In genomic region chr3:138923531-138923994, GRCh38 we compare ENCODE assay signal across 8 cellular contexts. TPM values are rescaled to one million over a fixed set of nuclear protein-coding genes. Genes with fewer than 3 reads are reported as not detected.
DNase-seq lines count a peak whose midpoint lies in the region; ATAC-seq and TF ChIP-seq lines count a peak whose summit lies in the region.

No MANE protein-coding gene starts in this region.

- H3F3A ChIP-seq in SU-DHL-6 (ENCODE audit: insufficient read depth), result no peaks in the 10 kb centered on the region

- 26 to 29% methylated on average over 6 of the region's 6 CpGs for WGBS in heart right ventricle, 2 donors

- DNase-seq in GM12864 (ENCODE audit: low read depth) (peak; percentile 66), NCI-H1105 (lab: John Stamatoyannopoulos, UW) (peak; percentile 82), heart right ventricle (peak; percentile 71 to 81), retinal pigment epithelial cell (ENCODE audit: low read depth) (peak; percentile 44), HPDE6-E6E7 (ENCODE audit: extremely low spot score) (no peak)
- DNase-seq in activated naive CD8-positive, alpha-beta T cell treated with anti-CD3 and anti-CD28 coated beads for 36 hours, result peak; percentile 77

- no peaks in the 10 kb centered on the region for H4K20me1 ChIP-seq in SU-DHL-6 (ENCODE audit: low read depth, low read length)

- peak; percentile 94 for TF ChIP-seq CTCF in GM12864 (IDR thresholded peaks at IDR 0.05; ENCODE audit: low read depth, low read length, missing control alignments)
- TF ChIP-seq CTCF in SU-DHL-6 (IDR thresholded peaks at IDR 0.05; ENCODE audit: insufficient read depth, low read length, poor library complexity, severe bottlenecking), result peak; percentile 68
- TF ChIP-seq CTCF in heart right ventricle (IDR thresholded peaks at IDR 0.05), result peak; percentile 82 to 95 (median 90)
- peak; percentile 94 for TF ChIP-seq CTCF in retinal pigment epithelial cell (conservative IDR thresholded peaks at IDR 0.05; ENCODE audit: low read depth, low read length)

- ATAC-seq in HG02588 (IDR thresholded peaks at IDR 0.05; ENCODE audit: unreplicated experiment) (peak; percentile 74), heart right ventricle (peak; percentile 61 to 82 (median 78))

- H3K27ac Mint-ChIP-seq in activated naive CD8-positive, alpha-beta T cell treated with anti-CD3 and anti-CD28 coated beads for 36 hours, result no peak overlapping the region

- H3K27me3 ChIP-seq in SU-DHL-6 (ENCODE audit: low read length), result no peaks in the 10 kb centered on the region
- H3K27me3 ChIP-seq in heart right ventricle, result peaks cover 0 to 6% (median 0%) of the 10 kb centered on the region in 7 donors

- no peak overlapping the region for H3K4me2 ChIP-seq in SU-DHL-6 (ENCODE audit: low read depth, low read length, poor library complexity, severe bottlenecking)

- H3K4me3 ChIP-seq in GM12864 (ENCODE audit: low read depth, low read length) (no peak overlapping the region), SU-DHL-6 (ENCODE audit: insufficient read depth, low read length, poor library complexity, severe bottlenecking) (no peak overlapping the region), heart right ventricle (no peak overlapping the region), retinal pigment epithelial cell (ENCODE audit: low read length) (no peak overlapping the region)

- H3K4me1 ChIP-seq in heart right ventricle, result peaks cover 0 to 6% (median 0%) of the 10 kb centered on the region in 9 donors

- no peak overlapping the region for H2AFZ ChIP-seq in SU-DHL-6 (ENCODE audit: low read depth, low read length, severe bottlenecking)

- intact Hi-C loops in heart right ventricle (cut with DNase I), result loop anchor here in 7 of 10 donors (2.0 to 10.0 kb wide), 6 partner anchors 221 to 506 kb away; partner anchors contain the start of genes CEP70 (in 2 of the 7) and FAIM (in 1 of the 7)

- H3K9me3 ChIP-seq in SU-DHL-6 (ENCODE audit: insufficient read depth, low read length), result no peaks in the 10 kb centered on the region
- no peaks in the 10 kb centered on the region for H3K9me3 ChIP-seq in heart right ventricle

- H3K9me3 Mint-ChIP-seq in activated naive CD8-positive, alpha-beta T cell treated with anti-CD3 and anti-CD28 coated beads for 36 hours, result no peaks in the 10 kb centered on the region

- H3K36me3 ChIP-seq in SU-DHL-6 (ENCODE audit: low read length) (no peaks in the 10 kb centered on the region), heart right ventricle (no peaks in the 10 kb centered on the region)

- H3K36me3 Mint-ChIP-seq in activated naive CD8-positive, alpha-beta T cell treated with anti-CD3 and anti-CD28 coated beads for 36 hours, result no peaks in the 10 kb centered on the region

- H3K4me3 Mint-ChIP-seq in activated naive CD8-positive, alpha-beta T cell treated with anti-CD3 and anti-CD28 coated beads for 36 hours, result no peak overlapping the region

- H3K27ac ChIP-seq in SU-DHL-6 (ENCODE audit: low read depth, low read length), result no peak overlapping the region
- H3K27ac ChIP-seq in heart right ventricle, result no peak overlapping the region

- no peaks in the 10 kb centered on the region for H3K9me2 ChIP-seq in SU-DHL-6 (replicated peaks; ENCODE audit: insufficient read depth, low read length)

- H3K4me1 Mint-ChIP-seq in activated naive CD8-positive, alpha-beta T cell treated with anti-CD3 and anti-CD28 coated beads for 36 hours, result no peaks in the 10 kb centered on the region

- H3K79me2 ChIP-seq in SU-DHL-6 (ENCODE audit: insufficient read depth, low read length), result no peaks in the 10 kb centered on the region

- H3K9ac ChIP-seq in SU-DHL-6 (ENCODE audit: low read length), result no peak overlapping the region

- H3K27me3 Mint-ChIP-seq in activated naive CD8-positive, alpha-beta T cell treated with anti-CD3 and anti-CD28 coated beads for 36 hours, result peaks cover 24% of the 10 kb centered on the region

RNA-seq across cellular contexts. Expression of gene FOXL2, which starts 23.4 kb away (rescaled TPM):
- not detected for total RNA-seq in activated naive CD8-positive, alpha-beta T cell treated with anti-CD3 and anti-CD28 coated beads for 36 hours
- under 1 TPM in 1 of 10 donors, not detected in 9; 0.12 TPM for total RNA-seq in heart right ventricle
- not detected for polyA plus RNA-seq in heart right ventricle

RNA-seq across cellular contexts. Expression of gene FOXL2NB, which starts 23.5 kb away (rescaled TPM):
- total RNA-seq in activated naive CD8-positive, alpha-beta T cell treated with anti-CD3 and anti-CD28 coated beads for 36 hours, result not detected
- total RNA-seq in heart right ventricle, result under 1 TPM in 2 of 10 donors, not detected in 8; 0.06 to 0.13 TPM
- under 1 TPM in 1 of 2 donors, not detected in 1; 0.01 TPM for polyA plus RNA-seq in heart right ventricle
